Comparison of ENCODE assay signal across 22 cellular contexts in genomic region chr11:43894546-43894945, GRCh38. TPM values are rescaled to one million over a fixed set of nuclear protein-coding genes. Genes with fewer than 3 reads are reported as not detected.
"Had no signal": no experiment of that assay in that cellular context is flagged by ENCODE, and none has a peak within 500 bp of the region (broad histone marks: within the 10 kb centered on the region; RNA-seq: fewer than 3 reads in every experiment).

No MANE protein-coding gene starts in this region.

- H3K9me3 ChIP-seq: gastrocnemius medialis, sigmoid colon, stomach, thyroid gland, upper lobe of left lung had no signal

- H3K4me3 ChIP-seq: gastrocnemius medialis, lung, neural progenitor cell, sigmoid colon, stomach, thyroid gland, upper lobe of left lung had no signal

- H3K4me1 ChIP-seq: gastrocnemius medialis, neural progenitor cell, parathyroid adenoma, sigmoid colon, thyroid gland, upper lobe of left lung had no signal

- ATAC-seq: esophagus mucosa; gastrocnemius medialis; left lobe of liver; naive thymus-derived CD4-positive, alpha-beta T cell; stimulated activated effector memory CD8-positive, alpha-beta T cell treated with anti-CD3 and anti-CD28 coated beads, Interleukin-12 subunit alpha, Interleukin-12 subunit beta, amount 100 ng/mL, for 72 hours had no signal

- H2AFZ ChIP-seq: neural progenitor cell, parathyroid adenoma had no signal

- H3K4me2 ChIP-seq: neural progenitor cell had no signal

- H3K9ac ChIP-seq: neural progenitor cell, parathyroid adenoma had no signal

- H3K27ac ChIP-seq: epithelial cell of prostate, gastrocnemius medialis, neural progenitor cell, parathyroid adenoma, sigmoid colon, thyroid gland, upper lobe of left lung had no signal

- DNase-seq: effector CD8-positive, alpha-beta T cell; endodermal cell; foreskin fibroblast; gastrocnemius medialis; head of caudate nucleus; mesenchymal stem cell; midbrain; naive thymus-derived CD4-positive, alpha-beta T cell; sigmoid colon; stimulated activated CD4-positive, alpha-beta T cell treated with anti-CD3 and anti-CD28 coated beads, Interleukin-2, amount 100 ng/mL, for 24 hours; stimulated activated CD4-positive, alpha-beta T cell treated with anti-CD3 and anti-CD28 coated beads, Interleukin-4, amount 100 ng/mL, for 24 hours; stimulated activated naive CD4-positive, alpha-beta T cell treated with Interleukin-2 at 50 U/mL for 16 hours; stomach; thyroid gland; upper lobe of left lung had no signal

- H3K79me2 ChIP-seq: parathyroid adenoma had no signal

- H3K27me3 ChIP-seq: gastrocnemius medialis, neural progenitor cell, sigmoid colon, stomach, thyroid gland, upper lobe of left lung had no signal

RNA-seq across cellular contexts. Expression of gene C11orf96, which starts 47.9 kb away (rescaled TPM):
- polyA plus RNA-seq: naive thymus-derived CD4-positive, alpha-beta T cell had no signal
